In the genomic region with DNA sequence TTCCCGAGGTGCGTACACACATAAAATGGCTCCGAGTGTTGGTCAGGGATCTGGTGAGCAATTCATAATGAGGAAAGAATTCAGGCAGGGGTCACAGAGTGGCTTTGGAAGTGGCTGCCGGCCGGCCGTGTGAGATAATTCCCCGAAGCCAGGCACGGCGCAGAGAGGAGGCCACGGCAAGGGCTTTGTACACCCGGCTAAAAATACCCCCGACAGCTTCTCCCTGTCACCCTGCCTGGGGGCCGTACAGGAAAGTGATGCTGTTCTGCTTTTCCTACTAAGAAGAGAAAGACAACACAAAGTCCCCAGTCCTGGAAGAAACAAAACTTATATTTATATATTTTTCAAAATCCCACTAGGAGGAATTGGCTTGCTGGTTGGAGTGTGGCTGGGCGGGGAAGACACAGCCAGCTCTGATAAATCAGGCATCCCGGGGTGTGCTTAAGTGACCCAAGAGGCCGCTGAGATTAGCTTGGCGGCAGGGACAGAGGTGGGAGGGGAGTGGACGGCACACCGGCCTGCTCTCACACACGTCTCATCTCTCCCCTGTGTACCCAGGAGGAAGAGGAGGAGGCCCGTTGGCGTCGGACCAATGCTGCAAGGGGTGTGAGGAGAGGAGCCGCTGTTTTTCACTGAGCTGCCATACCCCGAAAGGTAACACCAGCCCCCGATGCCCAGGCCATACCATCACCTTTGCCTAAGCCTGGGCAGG, we compare ENCODE assay signal across 9 cellular contexts.
A peak's percentile ranks its signal among the peaks of the same experiment; 100 is the strongest.
DNase-seq lines count a peak whose midpoint lies in the region; ATAC-seq, FAIRE-seq and TF ChIP-seq lines count a peak whose summit lies in the region.
"Had no signal": no experiment of that assay in that cellular context is flagged by ENCODE, and none has a peak within 500 bp of the region (broad histone marks: within the 10 kb centered on the region; RNA-seq: fewer than 3 reads in every experiment).

No MANE protein-coding gene starts in this region.

- H3K79me2 ChIP-seq in hepatocyte, result peaks cover 94% of the 10 kb centered on the region

- intact Hi-C loops in ascending aorta (cut with DNase I), result no loop called here
- intact Hi-C loops in gastrocnemius medialis (cut with DNase I; ENCODE audit: low total_unique reads), result no loop called here

- H4K20me1 ChIP-seq in hepatocyte (ENCODE audit: insufficient read depth, poor library complexity, severe bottlenecking), result peaks cover 50% of the 10 kb centered on the region

- TF ChIP-seq CTCF in ascending aorta (IDR thresholded peaks at IDR 0.05) (no peak), hepatocyte (IDR thresholded peaks at IDR 0.05; ENCODE audit: poor library complexity) (no peak), gastrocnemius medialis (IDR thresholded peaks at IDR 0.05 in 4 of 5, conservative IDR thresholded peaks at IDR 0.05 in 1 of 5) (no peak)

- no peak overlapping the region for H3K4me2 ChIP-seq in hepatocyte

- no peak for FAIRE-seq in H54 (lab: Jason Lieb, UNC)
- FAIRE-seq: GM18507 had no signal

- H3K9me3 ChIP-seq in ascending aorta, result no peaks in the 10 kb centered on the region
- no peaks in the 10 kb centered on the region for H3K9me3 ChIP-seq in hepatocyte (ENCODE audit: low read depth)
- H3K9me3 ChIP-seq in gastrocnemius medialis, result no peaks in the 10 kb centered on the region

- DNase-seq in H54 (ENCODE audit: insufficient read length, low spot score) (peak; percentile 96), ascending aorta (ENCODE audit: low spot score in 2 of 2) (peak in 1 of 2 donors; percentile 87), hepatocyte (ENCODE audit: low spot score) (peak; percentile 73), gastrocnemius medialis (peak; percentile 47 to 67), RKO (ENCODE audit: low spot score) (no peak)
- DNase-seq in activated CD4-positive, alpha-beta T cell treated with anti-CD3 and anti-CD28 coated beads for 1 hour, result no peak

- in situ Hi-C loops in gastrocnemius medialis (cut with MboI; ENCODE audit: low sequenced_read_pairs in 4 of 4), result no loop called here

- TF ChIP-seq POLR2A in H54 (IDR thresholded peaks at IDR 0.05; ENCODE audit: low read depth, low read length), result no peak
- no peak for TF ChIP-seq POLR2A in gastrocnemius medialis (IDR thresholded peaks at IDR 0.05)

- no peak overlapping the region for H2AFZ ChIP-seq in hepatocyte

- no peaks in the 10 kb centered on the region for H3K9me2 ChIP-seq in hepatocyte (replicated peaks; ENCODE audit: insufficient read depth)

- H3K36me3 ChIP-seq in ascending aorta, result peaks cover 7 to 8% of the 10 kb centered on the region in 2 donors
- no peaks in the 10 kb centered on the region for H3K36me3 ChIP-seq in hepatocyte (replicated peaks; ENCODE audit: insufficient read depth, low read depth)
- H3K36me3 ChIP-seq in gastrocnemius medialis, result no peaks in the 10 kb centered on the region

- peaks cover 0 to 18% of the 10 kb centered on the region in 2 donors for H3K4me1 ChIP-seq in ascending aorta
- peaks cover 42% of the 10 kb centered on the region for H3K4me1 ChIP-seq in hepatocyte (ENCODE audit: insufficient read depth)
- H3K4me1 ChIP-seq in gastrocnemius medialis, result peaks cover 64 to 83% of the 10 kb centered on the region in 2 donors

- H3K27me3 ChIP-seq in ascending aorta, result no peaks in the 10 kb centered on the region
- H3K27me3 ChIP-seq in hepatocyte, result no peaks in the 10 kb centered on the region
- no peaks in the 10 kb centered on the region for H3K27me3 ChIP-seq in gastrocnemius medialis

- H3K4me3 ChIP-seq in ascending aorta, result no peak overlapping the region
- H3K4me3 ChIP-seq in hepatocyte, result no peak overlapping the region
- no peak overlapping the region for H3K4me3 ChIP-seq in gastrocnemius medialis

- ATAC-seq in gastrocnemius medialis, result peak; percentile 59 to 76
- no peak for ATAC-seq in HG02571 (IDR thresholded peaks at IDR 0.05; ENCODE audit: unreplicated experiment)
- ATAC-seq in GM18520 (IDR thresholded peaks at IDR 0.05; ENCODE audit: unreplicated experiment), result no peak

- 51% methylated on average over 26 of the region's 26 CpGs for WGBS in hepatocyte (ENCODE audit: low lambda C conversion rate, missing lambda C conversion rate)

- peak overlapping the region; percentile 77 to 79 for H3K27ac ChIP-seq in ascending aorta
- peak overlapping the region; percentile 87 for H3K27ac ChIP-seq in hepatocyte
- H3K27ac ChIP-seq in gastrocnemius medialis, result peak overlapping the region; percentile 78 to 92 (median 84)

Comparison
In these comparisons a context has a peak if more than half of its experiments do, and no peak if none do; other contexts are left out.
1. DNase-seq: peak in H54 (single experiment), hepatocyte (single experiment) and gastrocnemius medialis (2 of 2); none in RKO (single experiment) and activated CD4-positive, alpha-beta T cell treated with anti-CD3 and anti-CD28 coated beads for 1 hour (single experiment).
2. ATAC-seq: peak in gastrocnemius medialis (2 of 2); none in HG02571 (single experiment) and GM18520 (single experiment).
3. Peak in every context shown above with its lines, with median percentiles within 50 percentile points of each other: H3K27ac ChIP-seq.